In the genomic region with DNA sequence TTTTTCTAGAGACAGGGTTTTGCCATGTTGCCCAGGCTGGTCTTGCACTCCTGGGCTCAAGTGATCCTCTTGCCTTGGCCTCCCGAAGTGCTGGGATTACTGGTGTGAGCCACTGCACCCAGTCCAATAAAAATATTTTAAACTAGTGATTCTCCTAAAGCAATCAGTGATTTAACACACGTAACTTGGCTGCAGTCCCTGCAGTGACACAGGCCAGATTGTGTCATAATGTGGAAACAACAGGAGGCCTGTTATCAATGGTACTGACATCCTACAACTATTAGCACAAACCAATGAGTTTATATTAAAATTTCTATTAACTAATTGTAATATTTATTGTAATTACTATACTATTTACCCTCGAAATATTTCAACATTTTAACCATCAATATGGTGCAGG, we compare ENCODE assay signal across 20 cellular contexts. TPM values are rescaled to one million over a fixed set of nuclear protein-coding genes. Genes with fewer than 3 reads are reported as not detected.
A peak's percentile ranks its signal among the peaks of the same experiment; 100 is the strongest.
DNase-seq lines count a peak whose midpoint lies in the region; ATAC-seq, FAIRE-seq and TF ChIP-seq lines count a peak whose summit lies in the region.
"Had no signal": no experiment of that assay in that cellular context is flagged by ENCODE, and none has a peak within 500 bp of the region (broad histone marks: within the 10 kb centered on the region; RNA-seq: fewer than 3 reads in every experiment).

No MANE protein-coding gene starts in this region.

- peaks cover 45% of the 10 kb centered on the region for H3K79me2 ChIP-seq in DOHH2 (ENCODE audit: control insufficient read depth, low read length)

- no peak for TF ChIP-seq CTCF in AG10803 (conservative IDR thresholded peaks at IDR 0.05; ENCODE audit: low read length)
- no peak for TF ChIP-seq CTCF in DOHH2 (IDR thresholded peaks at IDR 0.05; ENCODE audit: low read depth, low read length, poor library complexity, severe bottlenecking)

- peaks cover 32% of the 10 kb centered on the region for H3K36me3 Mint-ChIP-seq in activated T-helper 17 cell treated with anti-CD3 and anti-CD28 coated beads, Interleukin-2, amount 50 U/mL, for 72 hours (ENCODE audit: low read depth)
- peaks cover 7% of the 10 kb centered on the region for H3K36me3 Mint-ChIP-seq in memory B cell

- DNase-seq in AG10803 (ENCODE audit: low read depth) (peak; percentile 30), memory B cell (ENCODE audit: low spot score in 2 of 2) (no peak), GM12892 (ENCODE audit: insufficient read length) (no peak), activated gamma-delta T cell treated with Interleukin-2 at 50 U/mL for 16 hours (no peak)
- DNase-seq: activated naive CD4-positive, alpha-beta T cell; effector CD4-positive, alpha-beta T cell; EL; KG1; NCI-H1436; NCI-H345; SK-N-SH; small intestine; stomach had no signal

- H3K4me1 ChIP-seq in DOHH2 (ENCODE audit: control insufficient read depth, low read length): peaks cover 34% of the 10 kb centered on the region

- peak overlapping the region; percentile 98 for H3K27ac Mint-ChIP-seq in activated T-helper 17 cell treated with anti-CD3 and anti-CD28 coated beads, Interleukin-2, amount 50 U/mL, for 72 hours
- no peak overlapping the region for H3K27ac Mint-ChIP-seq in memory B cell

- H3K4me3 Mint-ChIP-seq in activated T-helper 17 cell treated with anti-CD3 and anti-CD28 coated beads, Interleukin-2, amount 50 U/mL, for 72 hours: peak overlapping the region; percentile 97
- H3K4me3 Mint-ChIP-seq in memory B cell: peak overlapping the region; percentile 97

- no peak for ATAC-seq in activated T-helper 17 cell treated with anti-CD3 and anti-CD28 coated beads, Interleukin-2, amount 50 U/mL, for 72 hours (replicated peaks)
- ATAC-seq in memory B cell (ENCODE audit: low read depth): no peak
- ATAC-seq in GM21717 (IDR thresholded peaks at IDR 0.05; ENCODE audit: unreplicated experiment): no peak

- H3K4me2 ChIP-seq in DOHH2 (ENCODE audit: low read length): peak overlapping the region; percentile 79; the same call in 1 of the 2 replicates

- H3K27ac ChIP-seq in DOHH2 (ENCODE audit: low read depth, low read length): no peak overlapping the region
- H3K27ac ChIP-seq: ovary had no signal

- no peak for TF ChIP-seq POLR2A in GM12892 (IDR thresholded peaks at IDR 0.05; ENCODE audit: low read depth, low read length)

- H3K4me3 ChIP-seq in AG10803 (ENCODE audit: low read length): no peak overlapping the region
- no peak overlapping the region for H3K4me3 ChIP-seq in DOHH2 (ENCODE audit: low read length)

- no peaks in the 10 kb centered on the region for H3K9me2 ChIP-seq in DOHH2 (replicated peaks; ENCODE audit: control insufficient read depth, low read length)
- H3K9me2 ChIP-seq: SK-N-SH had no signal

- H3K9me3 ChIP-seq in DOHH2 (ENCODE audit: control insufficient read depth, insufficient read depth, low read length): no peaks in the 10 kb centered on the region
- H3K9me3 ChIP-seq: HAP-1, ovary, SK-N-SH, stomach, vagina had no signal

- H4K20me1 ChIP-seq in DOHH2 (ENCODE audit: control insufficient read depth, insufficient read depth, low read depth, low read length): peaks cover 8% of the 10 kb centered on the region; the same call in 1 of the 2 replicates

- H3K4me1 Mint-ChIP-seq in activated T-helper 17 cell treated with anti-CD3 and anti-CD28 coated beads, Interleukin-2, amount 50 U/mL, for 72 hours: peaks cover 32% of the 10 kb centered on the region
- peaks cover 31% of the 10 kb centered on the region for H3K4me1 Mint-ChIP-seq in memory B cell

- H3F3A ChIP-seq in DOHH2 (ENCODE audit: control insufficient read depth, insufficient read depth): peaks cover 5% of the 10 kb centered on the region

- H3K9me3 Mint-ChIP-seq in activated T-helper 17 cell treated with anti-CD3 and anti-CD28 coated beads, Interleukin-2, amount 50 U/mL, for 72 hours: no peaks in the 10 kb centered on the region
- H3K9me3 Mint-ChIP-seq in memory B cell: no peaks in the 10 kb centered on the region
- H3K9me3 Mint-ChIP-seq: mesothelial cell of epicardium had no signal

- peaks cover 33% of the 10 kb centered on the region for H3K36me3 ChIP-seq in DOHH2 (ENCODE audit: control insufficient read depth, low read length)
- H3K36me3 ChIP-seq: ovary, vagina had no signal

- H3K27me3 ChIP-seq in DOHH2 (ENCODE audit: control insufficient read depth, low read length): no peaks in the 10 kb centered on the region
- H3K27me3 ChIP-seq: ovary, stomach, vagina had no signal

- peaks cover 3% of the 10 kb centered on the region for H3K27me3 Mint-ChIP-seq in activated T-helper 17 cell treated with anti-CD3 and anti-CD28 coated beads, Interleukin-2, amount 50 U/mL, for 72 hours
- H3K27me3 Mint-ChIP-seq in memory B cell: peaks cover 3% of the 10 kb centered on the region

- FAIRE-seq in GM12892 (lab: Jason Lieb, UNC): no peak
- FAIRE-seq: small intestine had no signal

RNA-seq across cellular contexts. Expression of a gene that starts 1.6 kb away (rescaled TPM):
- 100 to 1,000 TPM; 134 to 189 TPM for total RNA-seq in activated T-helper 17 cell treated with anti-CD3 and anti-CD28 coated beads, Interleukin-2, amount 50 U/mL, for 72 hours
- 53.7 TPM for polyA plus RNA-seq in GM12892 (2012; ENCODE audit: missing spikeins)
